ENCODE assay signal across 24 cellular contexts in the genomic region with DNA sequence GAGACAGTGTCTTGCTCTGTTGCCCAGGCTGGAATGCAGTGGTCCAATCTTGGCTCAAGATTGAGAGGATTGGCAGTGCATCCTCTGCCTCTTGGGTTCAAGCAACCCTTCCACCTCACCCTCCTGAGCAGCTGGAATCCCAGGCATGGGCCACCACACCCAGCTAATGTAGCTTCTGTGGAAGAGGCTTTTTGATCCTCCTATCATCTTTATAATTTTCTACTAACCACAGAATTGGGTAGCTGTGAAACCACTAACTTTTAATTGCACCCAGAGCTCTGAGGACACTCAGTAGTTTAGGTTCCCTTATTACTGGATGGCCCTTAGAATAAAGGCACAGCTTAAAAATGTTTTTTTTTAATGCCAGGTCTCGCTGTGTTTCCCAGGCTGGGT. TPM values are rescaled to one million over a fixed set of nuclear protein-coding genes. Genes with fewer than 3 reads are reported as not detected.
DNase-seq lines count a peak whose midpoint lies in the region; ATAC-seq, FAIRE-seq and TF ChIP-seq lines count a peak whose summit lies in the region.
"Had no signal": no experiment of that assay in that cellular context is flagged by ENCODE, and none has a peak within 500 bp of the region (broad histone marks: within the 10 kb centered on the region; RNA-seq: fewer than 3 reads in every experiment).

No MANE protein-coding gene starts in this region.

- H3K9ac ChIP-seq in GM23248: no peak overlapping the region
- H3K9ac ChIP-seq: BLaER1 had no signal

- H3K4me3 ChIP-seq in GM23248 (no peak overlapping the region), NB4 (ENCODE audit: low read depth, low read length) (no peak overlapping the region)
- H3K4me3 ChIP-seq: BLaER1, K562 had no signal

- TF ChIP-seq POLR2A in NB4 (IDR thresholded peaks at IDR 0.05; ENCODE audit: extremely low read depth, insufficient read length): no peak

- no peaks in the 10 kb centered on the region for H4K20me1 ChIP-seq in GM23248 (ENCODE audit: insufficient read depth)
- H4K20me1 ChIP-seq: BLaER1 had no signal

- ATAC-seq in HG02852 (IDR thresholded peaks at IDR 0.05; ENCODE audit: unreplicated experiment): no peak
- ATAC-seq: HepG2, K562 had no signal

- no peak for TF ChIP-seq CTCF in NB4 (IDR thresholded peaks at IDR 0.05; ENCODE audit: low read depth, low read length)
- TF ChIP-seq CTCF in D721Med (IDR thresholded peaks at IDR 0.05; ENCODE audit: insufficient read depth, missing control alignments): no peak
- TF ChIP-seq CTCF in nephron progenitor cell (IDR thresholded peaks at IDR 0.05): no peak

- FAIRE-seq in D721Med (lab: Jason Lieb, UNC): no peak
- FAIRE-seq: A204.1, GM12891, HepG2, K562 had no signal

- no peak overlapping the region for H3K4me3 Mint-ChIP-seq in nephron progenitor cell
- H3K4me3 Mint-ChIP-seq: CD4-positive, alpha-beta T cell had no signal

- peaks cover 2% of the 10 kb centered on the region for H3K27me3 Mint-ChIP-seq in nephron progenitor cell (ENCODE audit: low read depth, poor library complexity)
- H3K27me3 Mint-ChIP-seq: CD4-positive, alpha-beta T cell had no signal

- no peaks in the 10 kb centered on the region for H3K36me3 Mint-ChIP-seq in nephron progenitor cell (ENCODE audit: low read depth)

- no peaks in the 10 kb centered on the region for H3K9me2 ChIP-seq in GM23248 (ENCODE audit: insufficient read depth)

- H3F3A ChIP-seq in GM23248 (ENCODE audit: insufficient read depth): peaks cover 27% of the 10 kb centered on the region

- DNase-seq in GM23248 (no peak), NB4 (ENCODE audit: low read depth) (peak; percentile 13), glomerular visceral epithelial cell (ENCODE audit: extremely low spot score) (peak; percentile 16), renal cortical epithelial cell (ENCODE audit: low read depth) (peak; percentile 18), D721Med (ENCODE audit: insufficient read length, low spot score) (no peak), nephron progenitor cell (no peak)
- DNase-seq: CD4-positive, alpha-beta T cell; GOT3; Kasumi-1; NCI-H1105 treated with DMSO at 0.1 percent for 48 hours; NCI-H146; NCI-H1930; NCI-H2107; NCI-H446; NCI-H524 treated with DMSO at 0.1 percent for 48 hours; NCI-H774; RPMI8226; SHP77 had no signal

- 63% methylated on average over 1 of the region's 1 CpG for WGBS in GM23248 (ENCODE audit: low coverage in 1 of 2, low lambda C conversion rate in 2 of 2, missing lambda C conversion rate in 2 of 2), 2 experiments

- no peak overlapping the region for H3K27ac Mint-ChIP-seq in nephron progenitor cell
- H3K27ac Mint-ChIP-seq: CD4-positive, alpha-beta T cell had no signal

- H3K36me3 ChIP-seq in GM23248 (ENCODE audit: low read depth): no peaks in the 10 kb centered on the region
- H3K36me3 ChIP-seq: BLaER1 had no signal

- peaks cover 19% of the 10 kb centered on the region for H3K4me1 Mint-ChIP-seq in nephron progenitor cell

- H3K79me2 ChIP-seq in GM23248 (ENCODE audit: insufficient read depth): no peaks in the 10 kb centered on the region

- H3K4me1 ChIP-seq in GM23248 (ENCODE audit: insufficient read depth): peaks cover 30% of the 10 kb centered on the region
- H3K4me1 ChIP-seq: BLaER1 had no signal

- H2AFZ ChIP-seq in GM23248: no peak overlapping the region

- peak overlapping the region; percentile 38; the same call in 1 of the 2 replicates for H3K27ac ChIP-seq in GM23248
- H3K27ac ChIP-seq: BLaER1 had no signal

- H3K27me3 ChIP-seq in GM23248 (replicated peaks; ENCODE audit: insufficient read depth): no peaks in the 10 kb centered on the region
- H3K27me3 ChIP-seq: BLaER1 had no signal

- no peaks in the 10 kb centered on the region for H3K9me3 ChIP-seq in GM23248 (ENCODE audit: low read depth)
- H3K9me3 ChIP-seq: BLaER1 had no signal

- no peaks in the 10 kb centered on the region for H3K9me3 Mint-ChIP-seq in nephron progenitor cell
- H3K9me3 Mint-ChIP-seq: CD4-positive, alpha-beta T cell had no signal

- H3K4me2 ChIP-seq in GM23248 (ENCODE audit: unreplicated experiment): peak overlapping the region; percentile 14
- H3K4me2 ChIP-seq: BLaER1 had no signal

- in situ Hi-C loops in GM23248 (cut with MboI): no loop called here

RNA-seq across cellular contexts. Expression of a gene that starts 8.9 kb away (rescaled TPM):
- total RNA-seq in GM23248 (2014; rRNA removed; shearing (Covaris generic)): 60.2 and 68.7 TPM in 2 replicates
- 45.9 and 50.7 TPM in 2 replicates for polyA plus RNA-seq in GM23248 (2016; fragmentation: Nextera tagmentation; extraction: Ambion mirVana)
- 41.3 and 69.9 TPM in 2 replicates for total RNA-seq in renal cortical epithelial cell

Comparison
In these comparisons a context has a peak if more than half of its experiments do, and no peak if none do; other contexts are left out.
1. DNase-seq: peak in NB4 (single experiment), glomerular visceral epithelial cell (single experiment) and renal cortical epithelial cell (single experiment); none in GM23248 (single experiment), D721Med (single experiment) and nephron progenitor cell (single experiment).